ENCODE assay signal across 8 cellular contexts in genomic region chr12:48999371-49000131, GRCh38. TPM values are rescaled to one million over a fixed set of nuclear protein-coding genes. Genes with fewer than 3 reads are reported as not detected.
DNase-seq lines count a peak whose midpoint lies in the region; ATAC-seq, FAIRE-seq and TF ChIP-seq lines count a peak whose summit lies in the region.

DDN (minus strand) TSS chr12:48999375; CDS start chr12:48999287, 88 bp downstream.

- no peaks in the 10 kb centered on the region for H3K79me2 ChIP-seq in HepG2 (ENCODE audit: insufficient read depth, low read length)

- peak; percentile 34 for ATAC-seq in HepG2
- peak; percentile 62 to 63 for ATAC-seq in stimulated activated naive B cell treated with anti-CD40 and anti-IgM and Interleukin-4, amounts not matched to agents 10 μg/mL and 1 μg/mL and 100 μg/mL, for 72 hours (replicated peaks)
- no peak for ATAC-seq in GM21717 (IDR thresholded peaks at IDR 0.05; ENCODE audit: unreplicated experiment)

- peaks cover 5 to 26% of the 10 kb centered on the region in 2 experiments; a peak in 4 of 5 replicates for H3K27me3 ChIP-seq in HepG2 (ENCODE audit: control insufficient read depth in 1 of 2, insufficient read depth in 2 of 2, low read length in 2 of 2)

- POLR2A ChIA-PET in HepG2 (lab: Yijun Ruan, JAX) = interaction anchor here (1.0 to 3.3 kb wide), 5 partner anchors 10 to 42 kb away, joined by 3 to 13 read pairs (median 4); partner anchors contain the start of gene ARF3

- H2AFZ ChIP-seq in HepG2 (ENCODE audit: low read length) = no peak within 1 kb of the TSS

- H3K36me3 ChIP-seq in HepG2 (replicated peaks in 1 of 2; ENCODE audit: control insufficient read depth in 1 of 2, insufficient read depth in 2 of 2, low read length in 2 of 2) = peaks cover 8 to 20% of the 10 kb centered on the region in 2 experiments

- DNase-seq in NCI-H2081 (lab: John Stamatoyannopoulos, UW) (peak; percentile 64 to 79), NCI-H2081 treated with DMSO at 0.1 percent for 48 hours (lab: John Stamatoyannopoulos, UW) (no peak), HPDE6-E6E7 (ENCODE audit: extremely low spot score) (peak; percentile 49), cerebellar cortex (ENCODE audit: low spot score) (peak; percentile 43), HepG2 (ENCODE audit: low spot score) (no peak)
- peak; percentile 41 for DNase-seq in T-helper 2 cell treated with Interferon-gamma antibody and Interleukin-4, amounts not matched to agents 5 μg/mL and 100 μg/mL, for 36 hours (ENCODE audit: low spot score)
- peak; percentile 50 for DNase-seq in stimulated activated naive B cell treated with anti-CD40 and anti-IgM and Interleukin-4, amounts not matched to agents 10 μg/mL and 1 μg/mL and 100 μg/mL, for 72 hours

- intact Hi-C loops in HepG2 (cut with micrococcal nuclease; ENCODE audit: unreplicated experiment) = loop anchor here (5.0 kb wide), 1 partner anchor 568 kb away; the partner anchor contains the start of gene MCRS1

- H3K4me3 Mint-ChIP-seq in T-helper 2 cell treated with Interferon-gamma antibody and Interleukin-4, amounts not matched to agents 5 μg/mL and 100 μg/mL, for 36 hours = peak within 1 kb of the TSS; percentile 78
- peak within 1 kb of the TSS; percentile 77 for H3K4me3 Mint-ChIP-seq in stimulated activated naive B cell treated with anti-CD40 and anti-IgM and Interleukin-4, amounts not matched to agents 10 μg/mL and 1 μg/mL and 100 μg/mL, for 72 hours

- no peak for TF ChIP-seq RAD21 in HepG2 (CRISPR knock-in tag; IDR thresholded peaks at IDR 0.05)

- H3K9me3 Mint-ChIP-seq in T-helper 2 cell treated with Interferon-gamma antibody and Interleukin-4, amounts not matched to agents 5 μg/mL and 100 μg/mL, for 36 hours = no peaks in the 10 kb centered on the region
- no peaks in the 10 kb centered on the region for H3K9me3 Mint-ChIP-seq in stimulated activated naive B cell treated with anti-CD40 and anti-IgM and Interleukin-4, amounts not matched to agents 10 μg/mL and 1 μg/mL and 100 μg/mL, for 72 hours

- H3K36me3 Mint-ChIP-seq in T-helper 2 cell treated with Interferon-gamma antibody and Interleukin-4, amounts not matched to agents 5 μg/mL and 100 μg/mL, for 36 hours (ENCODE audit: low read depth) = peaks cover 32% of the 10 kb centered on the region
- peaks cover 35 to 42% of the 10 kb centered on the region in 2 donors for H3K36me3 Mint-ChIP-seq in stimulated activated naive B cell treated with anti-CD40 and anti-IgM and Interleukin-4, amounts not matched to agents 10 μg/mL and 1 μg/mL and 100 μg/mL, for 72 hours

- peak within 1 kb of the TSS; percentile 95 for H3K4me2 ChIP-seq in HepG2 (ENCODE audit: low read depth, low read length)

- H3K4me1 ChIP-seq in HepG2 (ENCODE audit: insufficient read depth, low read length) = peaks cover 53% of the 10 kb centered on the region

- no peak for TF ChIP-seq POLR2A in HepG2 (IDR thresholded peaks at IDR 0.05; ENCODE audit: insufficient read depth in 1 of 2, low read depth in 2 of 2, low read length in 2 of 2)

- WGBS in HepG2 (ENCODE audit: low lambda C conversion rate) = 37% methylated on average over 13 of the region's 30 CpGs

- no peaks in the 10 kb centered on the region; the same call in 1 of the 2 replicates for H4K20me1 ChIP-seq in HepG2 (ENCODE audit: insufficient read depth, low read length)

- H3K4me3 ChIP-seq in HepG2 (replicated peaks in 1 of 3; ENCODE audit: insufficient read depth in 1 of 3, low read depth in 2 of 3, low read length in 3 of 3) = peak within 1 kb of the TSS; percentile 53 to 75 (median 58)

- peak; percentile 35; the same call in 1 of the 2 replicates for TF ChIP-seq CTCF in HepG2 (CRISPR knock-in tag; IDR thresholded peaks at IDR 0.05)

- peaks cover 43% of the 10 kb centered on the region for H3K27me3 Mint-ChIP-seq in T-helper 2 cell treated with Interferon-gamma antibody and Interleukin-4, amounts not matched to agents 5 μg/mL and 100 μg/mL, for 36 hours (ENCODE audit: low read depth)
- peaks cover 19 to 33% of the 10 kb centered on the region in 2 donors for H3K27me3 Mint-ChIP-seq in stimulated activated naive B cell treated with anti-CD40 and anti-IgM and Interleukin-4, amounts not matched to agents 10 μg/mL and 1 μg/mL and 100 μg/mL, for 72 hours

- no peak within 1 kb of the TSS for H3K27ac ChIP-seq in HepG2 (ENCODE audit: extremely low read length, insufficient read depth, low read length)

- FAIRE-seq in HepG2 (lab: Jason Lieb, UNC) = no peak

- H3K9me3 ChIP-seq in HepG2 (ENCODE audit: low read length) = no peaks in the 10 kb centered on the region

- CTCF ChIA-PET in HepG2 (lab: Yijun Ruan, JAX; ENCODE audit: low intra/inter-chr PET ratio, low total read pairs) = no interaction called here

- peaks cover 25% of the 10 kb centered on the region for H3K4me1 Mint-ChIP-seq in T-helper 2 cell treated with Interferon-gamma antibody and Interleukin-4, amounts not matched to agents 5 μg/mL and 100 μg/mL, for 36 hours (ENCODE audit: low read depth)
- H3K4me1 Mint-ChIP-seq in stimulated activated naive B cell treated with anti-CD40 and anti-IgM and Interleukin-4, amounts not matched to agents 10 μg/mL and 1 μg/mL and 100 μg/mL, for 72 hours = peaks cover 32 to 54% of the 10 kb centered on the region in 2 donors

- peak within 1 kb of the TSS; percentile 53 for H3K9ac ChIP-seq in HepG2 (ENCODE audit: insufficient read depth, low read depth, low read length)

- H3K27ac Mint-ChIP-seq in T-helper 2 cell treated with Interferon-gamma antibody and Interleukin-4, amounts not matched to agents 5 μg/mL and 100 μg/mL, for 36 hours = peak within 1 kb of the TSS; percentile 20
- peak within 1 kb of the TSS; percentile 86 for H3K27ac Mint-ChIP-seq in stimulated activated naive B cell treated with anti-CD40 and anti-IgM and Interleukin-4, amounts not matched to agents 10 μg/mL and 1 μg/mL and 100 μg/mL, for 72 hours

- TF ChIP-seq EP300 in HepG2 (IDR thresholded peaks at IDR 0.05; ENCODE audit: low read depth in 2 of 2, low read length in 2 of 2) (no peak), HepG2 (CRISPR knock-in tag; IDR thresholded peaks at IDR 0.05; ENCODE audit: borderline replicate concordance) (no peak)

- TSS peak; percentile 43 for BruUV-seq in HepG2 (replicated peaks; lab: Mats Ljungman, UMichigan)

- in situ Hi-C loops in HepG2 (cut with HindIII; ENCODE audit: extremely low pct_ligation_motif_present, low pct_unique_long_range_greater_than_20kb) = no loop called here

TF ChIP-seq in HepG2, 621 proteins besides CTCF, POLR2A, EP300 and RAD21 (continues in another document):
- TF ChIP-seq ZBTB14 (CRISPR knock-in tag; IDR thresholded peaks at IDR 0.05) (peak; percentile 31; the same call in 1 of the 2 replicates), NFKB2 (CRISPR knock-in tag; IDR thresholded peaks at IDR 0.05; ENCODE audit: borderline replicate concordance) (no peak), SAP130 (CRISPR knock-in tag; IDR thresholded peaks at IDR 0.05; ENCODE audit: low read depth) (peak; percentile 49), TFDP1 (CRISPR knock-in tag; IDR thresholded peaks at IDR 0.05; ENCODE audit: borderline replicate concordance) (peak; percentile 13; the same call in 1 of the 2 replicates), SIN3A (IDR thresholded peaks at IDR 0.05; ENCODE audit: borderline replicate concordance, low read depth, low read length) (0 out of 2 replicates have a peak, but pooled peaks have one; percentile 28)
- TF ChIP-seq, protein P1, sequence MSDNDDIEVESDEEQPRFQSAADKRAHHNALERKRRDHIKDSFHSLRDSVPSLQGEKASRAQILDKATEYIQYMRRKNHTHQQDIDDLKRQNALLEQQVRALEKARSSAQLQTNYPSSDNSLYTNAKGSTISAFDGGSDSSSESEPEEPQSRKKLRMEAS (IDR thresholded peaks at IDR 0.05) = peak; percentile 74

RNA-seq across cellular contexts. Expression of gene DDN, which starts in this region (rescaled TPM):
- total RNA-seq in HepG2 (2016; rRNA removed; fragmentation: Illumina TruSeq; extraction: Trizol) = 0.51 and 0.53 TPM in 2 replicates
- total RNA-seq in HepG2 (2016; cell fraction: cytosol; rRNA removed; fragmentation: Illumina TruSeq; extraction: Trizol; ENCODE audit: low read depth) = 0.20 TPM in 1 of 2 replicates, not detected in the other
- 0.43 and 0.54 TPM in 2 replicates for total RNA-seq in HepG2 (2016; cell fraction: insoluble cytoplasmic fraction; rRNA removed; fragmentation: Illumina TruSeq; extraction: Trizol)
- total RNA-seq in HepG2 (2016; cell fraction: membrane; rRNA removed; fragmentation: Illumina TruSeq; extraction: Trizol) = 0.46 and 0.52 TPM in 2 replicates
- total RNA-seq in HepG2 (2016; cell fraction: nucleus; rRNA removed; fragmentation: Illumina TruSeq; extraction: Trizol) = 0.34 and 0.62 TPM in 2 replicates
- 0.24 and 0.33 TPM in 2 replicates for polyA plus RNA-seq in HepG2 (2011; rRNA removed)
- 0.21 and 0.34 TPM in 2 replicates for polyA plus RNA-seq in HepG2 (2011; cell fraction: cytosol; rRNA removed)
- 0.47 and 0.83 TPM in 2 replicates for polyA plus RNA-seq in HepG2 (2011; cell fraction: nucleus; rRNA removed)
- polyA plus RNA-seq in HepG2 (2012) = 0.48 and 0.69 TPM in 2 replicates
- polyA plus RNA-seq in HepG2 (2016; cell fraction: cytosol; fragmentation: Illumina TruSeq; extraction: Trizol; ENCODE audit: low read depth) = 0.20 and 0.28 TPM in 2 replicates
- 0.58 and 0.73 TPM in 2 replicates for polyA plus RNA-seq in HepG2 (2016; cell fraction: insoluble cytoplasmic fraction; fragmentation: Illumina TruSeq; extraction: Trizol; ENCODE audit: low read depth)
- 0.48 and 0.58 TPM in 2 replicates for polyA plus RNA-seq in HepG2 (2016; cell fraction: membrane; fragmentation: Illumina TruSeq; extraction: Trizol; ENCODE audit: low read depth)
- 1.2 and 1.3 TPM in 2 replicates for polyA plus RNA-seq in HepG2 (2016; cell fraction: nucleus; fragmentation: Illumina TruSeq; extraction: Trizol; ENCODE audit: insufficient read depth, low read depth)
- polyA minus RNA-seq in HepG2 (2011; rRNA and poly(A)+ RNA removed; ENCODE audit: low replicate concordance) = 0.46 and 5.3 TPM in 2 replicates
- polyA minus RNA-seq in HepG2 (2011; cell fraction: cytosol; rRNA and poly(A)+ RNA removed) = 0.44 and 0.49 TPM in 2 replicates
- 0.25 and 0.39 TPM in 2 replicates for polyA minus RNA-seq in HepG2 (2011; cell fraction: nucleus; rRNA and poly(A)+ RNA removed)

Comparison
In these comparisons a context has a peak if more than half of its experiments do, and no peak if none do; other contexts are left out.
1. DNase-seq: peak in NCI-H2081 (2 of 2), HPDE6-E6E7 (single experiment), T-helper 2 cell treated with Interferon-gamma antibody and Interleukin-4, amounts not matched to agents 5 μg/mL and 100 μg/mL, for 36 hours (single experiment), cerebellar cortex (single experiment) and stimulated activated naive B cell treated with anti-CD40 and anti-IgM and Interleukin-4, amounts not matched to agents 10 μg/mL and 1 μg/mL and 100 μg/mL, for 72 hours (single experiment); none in NCI-H2081 treated with DMSO at 0.1 percent for 48 hours (single experiment) and HepG2 (single experiment).